17 cellular contexts compared by ENCODE assay signal in genomic region chr1:20899154-20899972, GRCh38.
DNase-seq lines count a peak whose midpoint lies in the region; ATAC-seq, FAIRE-seq and TF ChIP-seq lines count a peak whose summit lies in the region.
"Had no signal": no experiment of that assay in that cellular context is flagged by ENCODE, and none has a peak within 500 bp of the region (broad histone marks: within the 10 kb centered on the region; RNA-seq: fewer than 3 reads in every experiment).

No MANE protein-coding gene starts in this region.

- CTCF ChIA-PET in A549 (lab: Yijun Ruan, JAX) (interaction anchor here (0.7 to 1.4 kb wide), 4 partner anchors 14 to 296 kb away, joined by 3 to 10 read pairs (median 4); no protein-coding TSS in a partner anchor), PC-3 (lab: Charles Lee) (no interaction called here)

- no TSS peak for BruUV-seq in PC-3 (replicated peaks; lab: Mats Ljungman, UMichigan)

- H3K27ac ChIP-seq in A549 (peak overlapping the region; percentile 81 to 84), PC-3 (ENCODE audit: low read length) (no peak overlapping the region), gastrocnemius medialis (peak overlapping the region; percentile 53 to 72 (median 66)), spleen (no peak overlapping the region), upper lobe of right lung (no peak overlapping the region)
- H3K27ac ChIP-seq: C4-2B had no signal

- in situ Hi-C loops in gastrocnemius medialis (cut with MboI; ENCODE audit: low sequenced_read_pairs in 4 of 4) = no loop called here

- no peaks in the 10 kb centered on the region for H3K79me2 ChIP-seq in PC-3 (ENCODE audit: low read length)

- H3K4me1 ChIP-seq in A549 = peaks cover 71% of the 10 kb centered on the region
- H3K4me1 ChIP-seq in PC-3 (ENCODE audit: insufficient read depth, low read length) = peaks cover 15% of the 10 kb centered on the region
- peaks cover 20 to 21% of the 10 kb centered on the region in 2 donors for H3K4me1 ChIP-seq in gastrocnemius medialis
- no peaks in the 10 kb centered on the region for H3K4me1 ChIP-seq in spleen
- no peaks in the 10 kb centered on the region for H3K4me1 ChIP-seq in upper lobe of right lung
- H3K4me1 ChIP-seq: BE2C had no signal

- H3K4me3 ChIP-seq in A549 (no peak overlapping the region), PC-3 (ENCODE audit: low read length) (no peak overlapping the region), epithelial cell of esophagus (ENCODE audit: low read length) (no peak overlapping the region), gastrocnemius medialis (peak overlapping the region in 3 of 4 donors; percentile 0 to 23 (median 12)), spleen (no peak overlapping the region), upper lobe of right lung (no peak overlapping the region)

- H3F3A ChIP-seq in PC-3 (ENCODE audit: low read length, unreplicated experiment) = no peaks in the 10 kb centered on the region

- peak overlapping the region; percentile 33 for H3K4me2 ChIP-seq in A549
- no peak overlapping the region for H3K4me2 ChIP-seq in PC-3 (ENCODE audit: low read length)

- no peak for TF ChIP-seq EP300 in A549 (IDR thresholded peaks at IDR 0.05)

- peak; percentile 60 to 63 for TF ChIP-seq RAD21 in A549 (conservative IDR thresholded peaks at IDR 0.05 in 1 of 2, IDR thresholded peaks at IDR 0.05 in 1 of 2)

- no peak for TF ChIP-seq POLR2A in A549 (IDR thresholded peaks at IDR 0.05; ENCODE audit: low read length)
- TF ChIP-seq POLR2A in gastrocnemius medialis (IDR thresholded peaks at IDR 0.05) = no peak
- TF ChIP-seq POLR2A in spleen (IDR thresholded peaks at IDR 0.05) = no peak

- H2AFZ ChIP-seq in PC-3 (ENCODE audit: low read length) = no peak overlapping the region

- no peak overlapping the region for H3K9ac ChIP-seq in PC-3 (ENCODE audit: low read length)

- H3K9me3 ChIP-seq in A549 = no peaks in the 10 kb centered on the region
- H3K9me3 ChIP-seq in PC-3 (ENCODE audit: low read length) = no peaks in the 10 kb centered on the region
- H3K9me3 ChIP-seq in gastrocnemius medialis = no peaks in the 10 kb centered on the region
- no peaks in the 10 kb centered on the region for H3K9me3 ChIP-seq in spleen
- H3K9me3 ChIP-seq in upper lobe of right lung = no peaks in the 10 kb centered on the region
- H3K9me3 ChIP-seq: BE2C had no signal

- H3K9me2 ChIP-seq in PC-3 (replicated peaks; ENCODE audit: low read length) = no peaks in the 10 kb centered on the region

- H3K27me3 ChIP-seq in PC-3 (ENCODE audit: low read length) (no peaks in the 10 kb centered on the region), gastrocnemius medialis (no peaks in the 10 kb centered on the region), spleen (replicated peaks in 1 of 7) (no peaks in the 10 kb centered on the region), upper lobe of right lung (no peaks in the 10 kb centered on the region)
- H3K27me3 ChIP-seq: BE2C had no signal

- ATAC-seq in A549 (no peak), PC-3 (no peak), gastrocnemius medialis (peak; percentile 32 to 62), upper lobe of right lung (no peak)

- H4K20me1 ChIP-seq in PC-3 (ENCODE audit: low read length) = no peaks in the 10 kb centered on the region

- 37% methylated on average over 5 of the region's 5 CpGs for WGBS in A549 (ENCODE audit: missing lambda C conversion rate)
- WGBS in spleen, 5 donors = 80 to 96% (median 92%) methylated on average over 5 of the region's 5 CpGs

- no peak for FAIRE-seq in A549 (lab: Jason Lieb, UNC)
- FAIRE-seq: D721Med, GM12892 had no signal

- H3K36me3 ChIP-seq in PC-3 (ENCODE audit: low read depth, low read length) = peaks cover 3% of the 10 kb centered on the region; the same call in 1 of the 2 replicates
- H3K36me3 ChIP-seq in gastrocnemius medialis = no peaks in the 10 kb centered on the region
- H3K36me3 ChIP-seq in spleen = peaks cover 0 to 62% (median 14%) of the 10 kb centered on the region in 6 donors
- H3K36me3 ChIP-seq in upper lobe of right lung = peaks cover 8% of the 10 kb centered on the region
- H3K36me3 ChIP-seq: BE2C had no signal

- TF ChIP-seq CTCF in A549 (IDR thresholded peaks at IDR 0.05) (peak; percentile 47), PC-3 (conservative IDR thresholded peaks at IDR 0.05; ENCODE audit: low read depth, low read length) (no peak; the same call in 1 of the 2 replicates), epithelial cell of esophagus (IDR thresholded peaks at IDR 0.05; ENCODE audit: insufficient read depth, low read depth, low read length, missing control alignments) (no peak), gastrocnemius medialis (IDR thresholded peaks at IDR 0.05 in 4 of 5, conservative IDR thresholded peaks at IDR 0.05 in 1 of 5) (no peak), spleen (IDR thresholded peaks at IDR 0.05 in 8 of 11, conservative IDR thresholded peaks at IDR 0.05 in 3 of 11) (no peak), upper lobe of right lung (IDR thresholded peaks at IDR 0.05) (no peak)

- intact Hi-C loops in PC-3 (cut with micrococcal nuclease) = loop anchor here (5.0 kb wide), 2 partner anchors 112 to 202 kb away; partner anchors contain the start of gene HP1BP3
- intact Hi-C loops in gastrocnemius medialis (cut with DNase I; ENCODE audit: low total_unique reads) = no loop called here
- intact Hi-C loops in spleen (cut with DNase I; ENCODE audit: low total_unique reads) = no loop called here
- intact Hi-C loops in upper lobe of right lung (cut with DNase I) = no loop called here

- DNase-seq in A549 (ENCODE audit: low read depth in 1 of 2, low spot score in 1 of 2) = peak in 1 of 2 experiments; percentile 36
- peak; percentile 32 for DNase-seq in PC-3
- peak; percentile 9 for DNase-seq in epithelial cell of esophagus (ENCODE audit: low read depth)
- no peak for DNase-seq in gastrocnemius medialis
- no peak for DNase-seq in spleen
- DNase-seq in upper lobe of right lung = no peak
- no peak for DNase-seq in T1000 (lab: John Stamatoyannopoulos, UW)
- DNase-seq: BE2C; CD4-positive, alpha-beta memory T cell; DMS153; DND-41; GDM1; GOT3; H9 had no signal

- POLR2A ChIA-PET in A549 (lab: Yijun Ruan, JAX) (interaction anchor here (0.7 to 1.4 kb wide), 2 partner anchors 61 to 112 kb away, joined by 5 read pairs; partner anchors contain the start of gene HP1BP3), PC-3 (lab: Charles Lee; ENCODE audit: unreplicated experiment) (no interaction called here)

TF ChIP-seq in A549, 52 proteins besides CTCF, POLR2A, EP300 and RAD21:
- TF ChIP-seq SMC3 (IDR thresholded peaks at IDR 0.05) (peak; percentile 48; the same call in 2 of the 3 replicates), E2F6 (IDR thresholded peaks at IDR 0.05; ENCODE audit: borderline replicate concordance, low read depth) (no peak)

Comparison
In these comparisons a context has a peak if more than half of its experiments do, and no peak if none do; other contexts are left out.
1. ATAC-seq: peak in gastrocnemius medialis (2 of 2); none in A549 (0 of 2), PC-3 (single experiment) and upper lobe of right lung (single experiment).
2. DNase-seq: peak in PC-3 (single experiment) and epithelial cell of esophagus (single experiment); none in gastrocnemius medialis (0 of 2), spleen (single experiment), upper lobe of right lung (single experiment) and T1000 (single experiment).
3. H3K27ac ChIP-seq: peak in A549 (2 of 2) and gastrocnemius medialis (4 of 4); none in PC-3 (single experiment), spleen (0 of 8) and upper lobe of right lung (single experiment).
4. H3K4me3 ChIP-seq: peak in gastrocnemius medialis (3 of 4); none in A549 (single experiment), PC-3 (single experiment), epithelial cell of esophagus (single experiment), spleen (0 of 8) and upper lobe of right lung (single experiment).